Comparison of ENCODE assay signal across 1 cellular context in genomic region chr5:530001-530400, GRCh38.
TF ChIP-seq lines count a peak whose summit lies in the region.

No MANE protein-coding gene starts in this region.

TF ChIP-seq in K562, 482 proteins besides CTCF, POLR2A, EP300 and RAD21:
- TF ChIP-seq ZNF239 (CRISPR knock-in tag; IDR thresholded peaks at IDR 0.05) (no peak), SPI1 (IDR thresholded peaks at IDR 0.05; ENCODE audit: borderline replicate concordance, low read depth, low read length) (0 out of 2 replicates have a peak, but pooled peaks have one; percentile 13)
